ENCODE assay signal across 13 cellular contexts in the genomic region with DNA sequence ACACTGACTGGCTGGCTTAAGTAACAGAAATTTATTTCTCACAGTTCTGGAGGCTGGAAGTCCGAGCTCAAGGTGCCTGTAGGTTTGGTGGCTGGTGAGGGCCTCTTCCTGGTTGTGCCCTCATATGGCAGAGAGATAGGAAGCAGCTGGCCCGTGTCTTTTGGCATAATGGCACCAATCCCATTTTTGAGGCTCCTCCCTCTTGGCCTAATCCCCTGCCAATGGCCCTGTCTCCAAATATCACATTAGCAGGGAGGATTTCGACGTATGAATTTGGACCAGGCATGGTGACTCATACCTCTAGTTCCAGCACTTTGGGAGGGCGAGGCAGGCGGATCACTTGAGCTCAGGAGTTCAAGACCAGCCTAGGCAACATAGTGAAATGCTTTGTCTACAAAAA. TPM values are rescaled to one million over a fixed set of nuclear protein-coding genes. Genes with fewer than 3 reads are reported as not detected.
A peak's percentile ranks its signal among the peaks of the same experiment; 100 is the strongest.
DNase-seq lines count a peak whose midpoint lies in the region; ATAC-seq and TF ChIP-seq lines count a peak whose summit lies in the region.
"Had no signal": no experiment of that assay in that cellular context is flagged by ENCODE, and none has a peak within 500 bp of the region (broad histone marks: within the 10 kb centered on the region; RNA-seq: fewer than 3 reads in every experiment).

No MANE protein-coding gene starts in this region.

- POLR2A ChIA-PET in CD4-positive, alpha-beta T cell (lab: Charles Lee): no interaction called here

- H3K4me1 Mint-ChIP-seq in CD4-positive, alpha-beta T cell (ENCODE audit: low read depth): peaks cover 10% of the 10 kb centered on the region
- peaks cover 32% of the 10 kb centered on the region for H3K4me1 Mint-ChIP-seq in nephron progenitor cell
- H3K4me1 Mint-ChIP-seq in natural killer cell: peaks cover 19 to 27% of the 10 kb centered on the region in 2 donors

- H3K4me3 Mint-ChIP-seq in CD4-positive, alpha-beta T cell: no peak overlapping the region
- H3K4me3 Mint-ChIP-seq in nephron progenitor cell (no peak overlapping the region), natural killer cell (no peak overlapping the region)

- H3K27ac Mint-ChIP-seq in CD4-positive, alpha-beta T cell: peak overlapping the region; percentile 22
- no peak overlapping the region for H3K27ac Mint-ChIP-seq in nephron progenitor cell
- no peak overlapping the region for H3K27ac Mint-ChIP-seq in natural killer cell

- H3K9me3 Mint-ChIP-seq in CD4-positive, alpha-beta T cell: no peaks in the 10 kb centered on the region
- H3K9me3 Mint-ChIP-seq in nephron progenitor cell (peaks cover 24% of the 10 kb centered on the region), natural killer cell (no peaks in the 10 kb centered on the region)
- H3K9me3 Mint-ChIP-seq: activated naive CD4-positive, alpha-beta T cell treated with anti-CD3 and anti-CD28 coated beads, Interleukin-2, amount 50 U/mL, for 72 hours had no signal

- no peak for ATAC-seq in CD4-positive, alpha-beta T cell (ENCODE audit: poor library complexity)
- ATAC-seq in natural killer cell: no peak
- ATAC-seq: activated naive CD4-positive, alpha-beta T cell treated with anti-CD3 and anti-CD28 coated beads, Interleukin-2, amount 50 U/mL, for 72 hours had no signal

- TF ChIP-seq CTCF in CD4-positive, alpha-beta T cell (IDR thresholded peaks at IDR 0.05): no peak
- no peak for TF ChIP-seq CTCF in fibroblast of pulmonary artery (IDR thresholded peaks at IDR 0.05; ENCODE audit: low read length, missing control alignments)
- no peak for TF ChIP-seq CTCF in nephron progenitor cell (IDR thresholded peaks at IDR 0.05)
- no peak for TF ChIP-seq CTCF in natural killer cell (IDR thresholded peaks at IDR 0.05)

- no peak overlapping the region for H3K27ac ChIP-seq in CD4-positive, alpha-beta T cell (ENCODE audit: low read depth, low read length)
- H3K27ac ChIP-seq: ovary, tibial artery had no signal

- no peaks in the 10 kb centered on the region for H3K27me3 ChIP-seq in CD4-positive, alpha-beta T cell (ENCODE audit: control insufficient read depth, insufficient read depth, low read length)
- H3K27me3 ChIP-seq: ovary, tibial artery had no signal

- intact Hi-C loops in CD4-positive, alpha-beta T cell (cut with DNase I, micrococcal nuclease): no loop called here
- intact Hi-C loops in posterior vena cava (cut with DNase I) (no loop called here), natural killer cell (cut with micrococcal nuclease) (no loop called here)

- CTCF ChIA-PET in CD4-positive, alpha-beta T cell (lab: Charles Lee): no interaction called here

- H3K36me3 Mint-ChIP-seq in CD4-positive, alpha-beta T cell (ENCODE audit: low read depth): peaks cover 69% of the 10 kb centered on the region
- H3K36me3 Mint-ChIP-seq in nephron progenitor cell (ENCODE audit: low read depth) (peaks cover 31% of the 10 kb centered on the region), natural killer cell (no peaks in the 10 kb centered on the region)

- no peaks in the 10 kb centered on the region for H3K27me3 Mint-ChIP-seq in CD4-positive, alpha-beta T cell
- peaks cover 20% of the 10 kb centered on the region for H3K27me3 Mint-ChIP-seq in nephron progenitor cell (ENCODE audit: low read depth, poor library complexity)
- H3K27me3 Mint-ChIP-seq in natural killer cell (ENCODE audit: low read depth in 2 of 2): no peaks in the 10 kb centered on the region

- DNase-seq in CD4-positive, alpha-beta T cell: no peak
- DNase-seq in NCI-H446 treated with DMSO at 0.1 percent for 48 hours (lab: John Stamatoyannopoulos, UW) (peak; percentile 59), fibroblast of pulmonary artery (ENCODE audit: low read depth) (peak; percentile 81), posterior vena cava (ENCODE audit: low spot score) (peak; percentile 54), MV-4-11 (lab: John Stamatoyannopoulos, UW) (no peak), nephron progenitor cell (no peak), NCI-H345 (lab: John Stamatoyannopoulos, UW) (no peak), natural killer cell (no peak)
- DNase-seq: central memory CD4-positive, alpha-beta T cell; mesendoderm had no signal

- H3K9me3 ChIP-seq in CD4-positive, alpha-beta T cell (ENCODE audit: control insufficient read depth, low read length): no peaks in the 10 kb centered on the region
- H3K9me3 ChIP-seq: ovary, tibial artery had no signal

- H3K4me3 ChIP-seq in fibroblast of pulmonary artery (replicated peaks; ENCODE audit: low read depth, low read length): no peak overlapping the region
- H3K4me3 ChIP-seq: ovary, tibial artery had no signal

RNA-seq across cellular contexts. Expression of a gene that starts 37.4 kb away (rescaled TPM):
- 10 to 100 TPM; 40.8 to 43.4 TPM for total RNA-seq in CD4-positive, alpha-beta T cell
- 10 to 100 TPM; 35.3 to 43.2 TPM for total RNA-seq in posterior vena cava
- total RNA-seq in natural killer cell: 10 to 100 TPM; 39.5 to 45.7 (median 42.3) TPM

Comparison
In these comparisons a context has a peak if more than half of its experiments do, and no peak if none do; other contexts are left out.
1. DNase-seq: peak in NCI-H446 treated with DMSO at 0.1 percent for 48 hours (single experiment), fibroblast of pulmonary artery (single experiment) and posterior vena cava (single experiment); none in CD4-positive, alpha-beta T cell (0 of 10), MV-4-11 (single experiment), nephron progenitor cell (single experiment), NCI-H345 (single experiment) and natural killer cell (single experiment).